In genomic region chr13:73945371-73945770, GRCh38 we compare ENCODE assay signal across 13 cellular contexts.
DNase-seq lines count a peak whose midpoint lies in the region; ATAC-seq and TF ChIP-seq lines count a peak whose summit lies in the region.
"Had no signal": no experiment of that assay in that cellular context is flagged by ENCODE, and none has a peak within 500 bp of the region (broad histone marks: within the 10 kb centered on the region; RNA-seq: fewer than 3 reads in every experiment).

No MANE protein-coding gene starts in this region.

- no peak for TF ChIP-seq EP300 in esophagus muscularis mucosa (IDR thresholded peaks at IDR 0.05)

- 51% methylated on average over 3 of the region's 3 CpGs for WGBS in esophagus muscularis mucosa

- H3K4me1 Mint-ChIP-seq in osteocyte (ENCODE audit: unreplicated experiment): peaks cover 17% of the 10 kb centered on the region

- no peak overlapping the region for H3K4me3 ChIP-seq in DOHH2 (ENCODE audit: low read length)
- no peak overlapping the region for H3K4me3 ChIP-seq in OCI-LY1 (ENCODE audit: low read depth, low read length, poor library complexity, severe bottlenecking)
- H3K4me3 ChIP-seq in esophagus muscularis mucosa: no peak overlapping the region
- H3K4me3 ChIP-seq: GM12878, pancreas had no signal

- TF ChIP-seq POLR2A in esophagus muscularis mucosa (IDR thresholded peaks at IDR 0.05; ENCODE audit: low read depth): no peak
- TF ChIP-seq POLR2A in erythroblast (IDR thresholded peaks at IDR 0.05; ENCODE audit: low read length): no peak

- ATAC-seq in HG03571 (IDR thresholded peaks at IDR 0.05; ENCODE audit: unreplicated experiment) (no peak), HG03135 (IDR thresholded peaks at IDR 0.05; ENCODE audit: unreplicated experiment) (no peak)
- ATAC-seq: GM12878, pancreas had no signal

- H3K27me3 Mint-ChIP-seq in osteocyte (ENCODE audit: unreplicated experiment): no peaks in the 10 kb centered on the region

- H3K4me2 ChIP-seq in DOHH2 (ENCODE audit: low read length) (no peak overlapping the region), OCI-LY1 (ENCODE audit: low read length) (no peak overlapping the region)

- peaks cover 25% of the 10 kb centered on the region for H3K36me3 ChIP-seq in DOHH2 (ENCODE audit: control insufficient read depth, low read length)
- H3K36me3 ChIP-seq in OCI-LY1 (ENCODE audit: insufficient read depth, low read length): peaks cover 17% of the 10 kb centered on the region; the same call in 1 of the 2 replicates
- H3K36me3 ChIP-seq in esophagus muscularis mucosa: no peaks in the 10 kb centered on the region
- H3K36me3 ChIP-seq: pancreas had no signal

- H3K4me1 ChIP-seq in DOHH2 (ENCODE audit: control insufficient read depth, low read length): peaks cover 82% of the 10 kb centered on the region
- peaks cover 62% of the 10 kb centered on the region for H3K4me1 ChIP-seq in OCI-LY1 (ENCODE audit: insufficient read depth, low read length, severe bottlenecking)
- H3K4me1 ChIP-seq in esophagus muscularis mucosa: peaks cover 13 to 52% (median 46%) of the 10 kb centered on the region in 4 donors
- H3K4me1 ChIP-seq: pancreas had no signal

- H3K9me2 ChIP-seq in DOHH2 (replicated peaks; ENCODE audit: control insufficient read depth, low read length): no peaks in the 10 kb centered on the region
- no peaks in the 10 kb centered on the region for H3K9me2 ChIP-seq in OCI-LY1 (ENCODE audit: low read depth, low read length)

- H3K79me2 ChIP-seq in DOHH2 (ENCODE audit: control insufficient read depth, low read length): peaks cover 7% of the 10 kb centered on the region
- H3K79me2 ChIP-seq in OCI-LY1 (ENCODE audit: insufficient read depth, low read length): no peaks in the 10 kb centered on the region; the same call in 1 of the 2 replicates

- no peak overlapping the region for H2AFZ ChIP-seq in OCI-LY1 (ENCODE audit: low read length)

- no peak overlapping the region for H3K4me3 Mint-ChIP-seq in osteocyte (ENCODE audit: unreplicated experiment)
- H3K4me3 Mint-ChIP-seq: activated T-helper 1 cell treated with anti-CD3 and anti-CD28 coated beads, Interleukin-12 subunit alpha, Interleukin-12 subunit beta, Interleukin-2, Interleukin-4 antibody, amounts not matched to agents 30 ng/mL and 10 ng/mL and 1 ng/mL, durations not matched to agents 14 hours and 24 hours and 36 hours had no signal

- intact Hi-C loops in esophagus muscularis mucosa (cut with DNase I): loop anchor here (10.0 kb wide), 1 partner anchor 189 kb away; the partner anchor contains the start of gene KLF12

- H3K9me3 ChIP-seq in DOHH2 (ENCODE audit: control insufficient read depth, insufficient read depth, low read length): no peaks in the 10 kb centered on the region
- no peaks in the 10 kb centered on the region for H3K9me3 ChIP-seq in OCI-LY1 (ENCODE audit: low read length)
- no peaks in the 10 kb centered on the region for H3K9me3 ChIP-seq in esophagus muscularis mucosa
- H3K9me3 ChIP-seq: pancreas had no signal

- peak overlapping the region; percentile 60 for H3K27ac Mint-ChIP-seq in osteocyte (ENCODE audit: unreplicated experiment)
- H3K27ac Mint-ChIP-seq: activated T-helper 1 cell treated with anti-CD3 and anti-CD28 coated beads, Interleukin-12 subunit alpha, Interleukin-12 subunit beta, Interleukin-2, Interleukin-4 antibody, amounts not matched to agents 30 ng/mL and 10 ng/mL and 1 ng/mL, durations not matched to agents 14 hours and 24 hours and 36 hours had no signal

- H3K27ac ChIP-seq in DOHH2 (ENCODE audit: low read depth, low read length) (no peak overlapping the region), OCI-LY1 (ENCODE audit: low read depth, low read length, poor library complexity, severe bottlenecking) (peak overlapping the region; percentile 42), esophagus muscularis mucosa (replicated peaks in 1 of 4) (peak overlapping the region; percentile 40 to 75 (median 60))
- H3K27ac ChIP-seq: pancreas had no signal

- peaks cover 21% of the 10 kb centered on the region for H3K36me3 Mint-ChIP-seq in osteocyte (ENCODE audit: unreplicated experiment)

- no peak overlapping the region for H3K9ac ChIP-seq in OCI-LY1 (ENCODE audit: low read length)

- H3F3A ChIP-seq in DOHH2 (ENCODE audit: control insufficient read depth, insufficient read depth): 0 out of 2 replicates have a peak, but pooled peaks cover 2% of the 10 kb centered on the region
- H3F3A ChIP-seq in OCI-LY1 (ENCODE audit: insufficient read depth, low read length): no peaks in the 10 kb centered on the region

- TF ChIP-seq CTCF in DOHH2 (IDR thresholded peaks at IDR 0.05; ENCODE audit: low read depth, low read length, poor library complexity, severe bottlenecking) (peak; percentile 10), OCI-LY1 (IDR thresholded peaks at IDR 0.05; ENCODE audit: low read length) (no peak), esophagus muscularis mucosa (IDR thresholded peaks at IDR 0.05) (peak in 1 of 3 experiments; percentile 21), osteocyte (IDR thresholded peaks at IDR 0.05) (peak; percentile 41)

- H3K27me3 ChIP-seq in DOHH2 (ENCODE audit: control insufficient read depth, low read length) (no peaks in the 10 kb centered on the region), OCI-LY1 (ENCODE audit: insufficient read depth, low read length) (no peaks in the 10 kb centered on the region), esophagus muscularis mucosa (no peaks in the 10 kb centered on the region)
- H3K27me3 ChIP-seq: pancreas had no signal

- no peaks in the 10 kb centered on the region for H3K9me3 Mint-ChIP-seq in osteocyte (ENCODE audit: unreplicated experiment)
- H3K9me3 Mint-ChIP-seq: activated T-helper 1 cell treated with anti-CD3 and anti-CD28 coated beads, Interleukin-12 subunit alpha, Interleukin-12 subunit beta, Interleukin-2, Interleukin-4 antibody, amounts not matched to agents 30 ng/mL and 10 ng/mL and 1 ng/mL, durations not matched to agents 14 hours and 24 hours and 36 hours had no signal

- DNase-seq in esophagus muscularis mucosa (ENCODE audit: extremely low spot score): no peak
- DNase-seq in osteocyte (ENCODE audit: extremely low spot score, unreplicated experiment): no peak
- DNase-seq in erythroblast (lab: John Stamatoyannopoulos, UW): no peak
- DNase-seq: activated CD4-positive, alpha-beta T cell treated with anti-CD3 and anti-CD28 coated beads for 48 hours; NCI-H1930; NCI-H526 treated with DMSO at 0.1 percent for 48 hours; pancreas had no signal

- H4K20me1 ChIP-seq in DOHH2 (ENCODE audit: control insufficient read depth, insufficient read depth, low read depth, low read length): no peaks in the 10 kb centered on the region
- no peaks in the 10 kb centered on the region for H4K20me1 ChIP-seq in OCI-LY1 (ENCODE audit: insufficient read depth, low read length)
